18 cellular contexts compared by ENCODE assay signal in genomic region chr2:138632066-138632465, GRCh38.
A peak's percentile ranks its signal among the peaks of the same experiment; 100 is the strongest.
DNase-seq lines count a peak whose midpoint lies in the region; ATAC-seq and TF ChIP-seq lines count a peak whose summit lies in the region.
"Had no signal": no experiment of that assay in that cellular context is flagged by ENCODE, and none has a peak within 500 bp of the region (broad histone marks: within the 10 kb centered on the region; RNA-seq: fewer than 3 reads in every experiment).

No MANE protein-coding gene starts in this region.

- H4K91ac ChIP-seq in IMR-90 (ENCODE audit: insufficient read depth, low read depth, low read length): no peak overlapping the region

- H4K20me1 ChIP-seq in IMR-90 (ENCODE audit: insufficient read depth, low read length): no peaks in the 10 kb centered on the region

- H3K27ac ChIP-seq in IMR-90 (ENCODE audit: insufficient read depth, low read length): no peak overlapping the region
- H3K27ac ChIP-seq: Peyer's patch, uterus had no signal

- no peak overlapping the region for H3K56ac ChIP-seq in IMR-90 (ENCODE audit: extremely low read depth, insufficient read depth, low read length)

- TF ChIP-seq POLR2A in IMR-90 (IDR thresholded peaks at IDR 0.05; ENCODE audit: low read depth, low read length): no peak

- no TSS peak for BruUV-seq in IMR-90 (replicated peaks; lab: Mats Ljungman, UMichigan)

- H3K14ac ChIP-seq in IMR-90 (replicated peaks; ENCODE audit: low read depth, low read length): no peak overlapping the region

- no peak overlapping the region for H2AK9ac ChIP-seq in IMR-90 (replicated peaks; ENCODE audit: low read depth, low read length, poor library complexity)

- H3K9me3 ChIP-seq in IMR-90 (ENCODE audit: control insufficient read depth, insufficient read depth, low read length): no peaks in the 10 kb centered on the region
- H3K9me3 ChIP-seq: Peyer's patch, uterus had no signal

- no peak overlapping the region for H3K4me2 ChIP-seq in IMR-90 (ENCODE audit: low read depth, low read length)

- H2BK20ac ChIP-seq in IMR-90 (ENCODE audit: low read depth, low read length): no peak overlapping the region

- no peak overlapping the region for H2AFZ ChIP-seq in IMR-90 (replicated peaks; ENCODE audit: low read length, poor library complexity)

- no peak overlapping the region for H3K9ac ChIP-seq in IMR-90 (ENCODE audit: low read depth, low read length)

- H3K23ac ChIP-seq in IMR-90 (ENCODE audit: low read depth, low read length): no peak overlapping the region

- no peak overlapping the region for H4K5ac ChIP-seq in IMR-90 (ENCODE audit: low read depth, low read length)

- H4K8ac ChIP-seq in IMR-90 (ENCODE audit: low read depth in 2 of 2, low read length in 2 of 2): no peak overlapping the region

- no peak overlapping the region for H2BK15ac ChIP-seq in IMR-90 (ENCODE audit: low read depth, low read length)

- H2BK120ac ChIP-seq in IMR-90 (ENCODE audit: low read depth, low read length): no peak overlapping the region

- dilution Hi-C loops in IMR-90 (cut with HindIII; ENCODE audit: low sequenced_read_pairs, unreplicated experiment): no loop called here

- intact Hi-C loops in IMR-90 (cut with micrococcal nuclease) (no loop called here), posterior cingulate gyrus (cut with DNase I) (no loop called here)

- H3K18ac ChIP-seq in IMR-90 (ENCODE audit: low read depth, low read length): no peak overlapping the region

- H3K79me1 ChIP-seq in IMR-90 (ENCODE audit: low read depth in 1 of 2, low read length in 2 of 2): no peaks in the 10 kb centered on the region

- WGBS in IMR-90 (ENCODE audit: extremely low coverage in 2 of 2, insufficient read length in 1 of 2), 2 experiments: no CpG with 5 or more reads among the region's 2 CpGs

- H3K4me1 ChIP-seq in IMR-90 (ENCODE audit: control insufficient read depth, insufficient read depth, low read length): no peaks in the 10 kb centered on the region
- H3K4me1 ChIP-seq: Peyer's patch, uterus had no signal

- H3K9me1 ChIP-seq in IMR-90 (ENCODE audit: insufficient read depth, low read length): no peaks in the 10 kb centered on the region

- TF ChIP-seq RAD21 in IMR-90 (IDR thresholded peaks at IDR 0.05; ENCODE audit: low read length): no peak

- CTCF ChIA-PET in IMR-90 (lab: Yijun Ruan, JAX): no interaction called here

- POLR2A ChIA-PET in IMR-90 (lab: Charles Lee; ENCODE audit: unreplicated experiment): no interaction called here

- H3K4ac ChIP-seq in IMR-90 (ENCODE audit: low read depth, low read length): no peak overlapping the region

- H2BK5ac ChIP-seq in IMR-90 (ENCODE audit: low read depth, low read length, poor library complexity, severe bottlenecking): no peak overlapping the region

- ATAC-seq in IMR-90 (ENCODE audit: low read depth): peak; percentile 40; the same call in 1 of the 2 replicates
- ATAC-seq: stimulated activated naive CD8-positive, alpha-beta T cell treated with anti-CD3 and anti-CD28 coated beads, Interleukin-15, amount 100 ng/mL, for 72 hours; T-cell had no signal

- H3K36me3 ChIP-seq in IMR-90 (ENCODE audit: control insufficient read depth, insufficient read depth, low read length): no peaks in the 10 kb centered on the region
- H3K36me3 ChIP-seq: Peyer's patch, uterus had no signal

- no peaks in the 10 kb centered on the region for H3K27me3 ChIP-seq in IMR-90 (ENCODE audit: control insufficient read depth, insufficient read depth, low read length)
- H3K27me3 ChIP-seq: Peyer's patch, uterus had no signal

- in situ Hi-C loops in IMR-90 (cut with MboI; ENCODE audit: low sequenced_read_pairs): no loop called here

- DNase-seq in AG08395 (ENCODE audit: low spot score): peak; percentile 5
- peak; percentile 16 for DNase-seq in IMR-90
- DNase-seq in astrocyte of the hippocampus (ENCODE audit: low read depth, low spot score): peak; percentile 41
- DNase-seq in fibroblast of the conjunctiva (ENCODE audit: low read depth): peak; percentile 14
- DNase-seq in posterior cingulate gyrus: no peak
- no peak for DNase-seq in NCI-H146 (lab: John Stamatoyannopoulos, UW)
- DNase-seq in NCI-H226: no peak
- DNase-seq in NCI-H128 (lab: John Stamatoyannopoulos, UW; ENCODE audit: unreplicated experiment): no peak
- DNase-seq: activated B cell treated with CpG ODN at 0.5 μM for 24 hours; activated gamma-delta T cell; aorta; naive B cell; NCI-H2029 treated with DMSO at 0.1 percent for 48 hours; Peyer's patch; stimulated activated CD4-positive, alpha-beta T cell treated with anti-CD3 and anti-CD28 coated beads, Interleukin-12 subunit alpha, Interleukin-12 subunit beta, amount 100 ng/mL, for 4 hours; stimulated activated naive CD8-positive, alpha-beta T cell treated with anti-CD3 and anti-CD28 coated beads, Interleukin-15, amount 100 ng/mL, for 72 hours; T-cell; uterus had no signal

- no peak for TF ChIP-seq CTCF in IMR-90 (conservative IDR thresholded peaks at IDR 0.05; ENCODE audit: low read depth, low read length)

- H3K4me3 ChIP-seq in IMR-90 (ENCODE audit: insufficient read depth, low read depth, low read length): no peak overlapping the region
- H3K4me3 ChIP-seq: Peyer's patch, uterus had no signal

- H2AK5ac ChIP-seq in IMR-90 (ENCODE audit: low read depth, low read length): no peak overlapping the region

TF ChIP-seq in IMR-90, 13 proteins besides CTCF, POLR2A, EP300 and RAD21:
- TF ChIP-seq RFX5 (IDR thresholded peaks at IDR 0.05; ENCODE audit: low read depth, low read length) (no peak), CEBPB (IDR thresholded peaks at IDR 0.05; ENCODE audit: low read depth, low read length) (peak; percentile 17; the same call in 1 of the 2 replicates)

Comparison
In these comparisons a context has a peak if more than half of its experiments do, and no peak if none do; other contexts are left out.
1. DNase-seq: peak in AG08395 (single experiment), IMR-90 (single experiment), astrocyte of the hippocampus (single experiment) and fibroblast of the conjunctiva (single experiment); none in posterior cingulate gyrus (0 of 10), NCI-H146 (single experiment), NCI-H226 (single experiment) and NCI-H128 (single experiment).